Comparison of ENCODE assay signal across 33 cellular contexts in the genomic region with DNA sequence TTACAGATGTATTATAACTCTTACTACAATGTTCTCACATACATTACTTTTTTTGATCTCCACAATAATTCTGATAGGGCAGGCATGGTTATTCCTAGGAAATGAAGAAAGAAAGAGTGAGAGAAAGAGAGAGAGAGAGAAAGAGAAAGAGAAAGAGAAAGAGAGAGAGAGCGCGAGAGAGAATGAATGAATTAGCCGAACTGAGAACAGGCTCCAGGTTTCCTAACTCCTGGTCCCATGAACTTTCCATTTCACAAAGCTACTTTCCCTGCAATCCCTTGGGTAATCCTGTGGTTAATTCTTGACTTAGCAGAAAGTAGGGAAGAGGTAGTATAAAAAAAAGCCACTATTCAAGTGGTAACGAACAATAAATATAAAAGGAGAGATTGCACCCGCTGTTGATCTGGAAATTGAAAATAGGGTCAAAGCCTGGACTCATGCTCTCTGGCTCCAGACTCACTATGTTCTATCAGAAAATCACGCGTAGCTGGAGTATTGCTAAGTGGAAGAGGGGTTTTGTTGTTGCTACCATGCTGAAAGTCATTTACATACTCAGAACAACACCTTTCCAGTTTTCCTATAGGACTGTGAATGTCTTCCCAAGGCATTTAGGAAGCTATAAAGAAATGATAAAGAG.
"Had no signal": no experiment of that assay in that cellular context is flagged by ENCODE, and none has a peak within 500 bp of the region (broad histone marks: within the 10 kb centered on the region; RNA-seq: fewer than 3 reads in every experiment).

No MANE protein-coding gene starts in this region.

- H3K36me3 ChIP-seq: ascending aorta, cardiac muscle cell had no signal

- H3K4me1 ChIP-seq: ascending aorta had no signal

- DNase-seq: activated B cell treated with CpG ODN at 0.5 μM for 24 hours; activated CD4-positive, alpha-beta memory T cell treated with anti-CD3 and anti-CD28 coated beads for 36 hours; activated CD4-positive, alpha-beta T cell treated with anti-CD3 and anti-CD28 coated beads for 4 hours; activated CD4-positive, alpha-beta T cell treated with anti-CD3 and anti-CD28 coated beads, Interleukin-2, amount 10 ng/mL, durations not matched to agents 24 days and 14 days; activated CD4-positive, alpha-beta T cell treated with anti-CD3 and anti-CD28 coated beads, Interleukin-2, amount 50 U/mL, for 1 hour; activated CD4-positive, alpha-beta T cell treated with anti-CD3 and anti-CD28 coated beads, Interleukin-2, amount 50 U/mL, for 4 hours; activated CD4-positive, CD25-positive, alpha-beta regulatory T cell treated with anti-CD3 and anti-CD28 coated beads, Interleukin-2, amount 50 U/mL, for 72 hours; activated CD8-positive, alpha-beta memory T cell treated with anti-CD3 and anti-CD28 coated beads, Interleukin-2, amount 50 U/mL, for 4 hours; activated CD8-positive, alpha-beta T cell treated with anti-CD3 and anti-CD28 coated beads for 36 hours; activated effector memory CD4-positive, alpha-beta T cell treated with Interleukin-2 at 50 U/mL for 16 hours; activated gamma-delta T cell; activated naive CD4-positive, alpha-beta T cell treated with anti-CD3 and anti-CD28 coated beads, Interleukin-2, amount 10 ng/mL, durations not matched to agents 7 days and 5 days; activated naive CD4-positive, alpha-beta T cell treated with Interleukin-2 at 50 U/mL for 16 hours; activated naive CD8-positive, alpha-beta T cell treated with anti-CD3 and anti-CD28 coated beads, Interleukin-2, amount 10 ng/mL, durations not matched to agents 7 days and 5 days; activated naive CD8-positive, alpha-beta T cell treated with anti-CD3 and anti-CD28 coated beads, Interleukin-2, amount 50 U/mL, for 24 hours; activated T-cell treated with anti-CD3 and anti-CD28 coated beads for 4 hours; activated T-cell treated with anti-CD3 and anti-CD28 coated beads, Interleukin-2, amount 50 U/mL, for 1 hour; activated T-cell treated with anti-CD3 and anti-CD28 coated beads, Interleukin-2, amount 50 U/mL, for 4 hours; amygdala; anterior cingulate cortex; caudate nucleus; T-cell; T-helper 17 cell had no signal

- H3K27ac ChIP-seq: ascending aorta, cardiac muscle cell, VCaP had no signal

- H3K9me3 Mint-ChIP-seq: activated B cell treated with CpG ODN at 0.5 μM for 24 hours; activated CD4-positive, alpha-beta memory T cell treated with anti-CD3 and anti-CD28 coated beads for 36 hours; activated CD4-positive, alpha-beta T cell treated with anti-CD3 and anti-CD28 coated beads, Interleukin-2, amount 10 ng/mL, durations not matched to agents 24 days and 14 days; activated CD8-positive, alpha-beta T cell treated with anti-CD3 and anti-CD28 coated beads for 36 hours; activated naive CD4-positive, alpha-beta T cell treated with anti-CD3 and anti-CD28 coated beads, Interleukin-2, amount 10 ng/mL, durations not matched to agents 7 days and 5 days; activated naive CD4-positive, alpha-beta T cell treated with anti-CD3 and anti-CD28 coated beads, Interleukin-2, amount 50 U/mL, for 24 hours; activated naive CD8-positive, alpha-beta T cell treated with anti-CD3 and anti-CD28 coated beads, Interleukin-2, amount 10 ng/mL, durations not matched to agents 7 days and 5 days; activated naive CD8-positive, alpha-beta T cell treated with anti-CD3 and anti-CD28 coated beads, Interleukin-2, amount 50 U/mL, for 24 hours; activated T-cell treated with anti-CD3 and anti-CD28 coated beads, Interleukin-2, amount 50 U/mL, for 4 hours; activated T-helper 2 cell treated with anti-CD3 and anti-CD28 coated beads, Interferon-gamma antibody, Interleukin-2, Interleukin-4, amounts not matched to agents 10 μg/mL and 5 μg/mL and 100 μg/mL, durations not matched to agents 14 hours and 24 hours and 36 hours; brain; central memory CD8-positive, alpha-beta T cell; T-cell had no signal

- H3K9me3 ChIP-seq: ascending aorta had no signal

- H3K27me3 ChIP-seq: ascending aorta, cardiac muscle cell had no signal

- ATAC-seq: activated CD8-positive, alpha-beta T cell treated with anti-CD3 and anti-CD28 coated beads for 36 hours; activated naive CD8-positive, alpha-beta T cell treated with anti-CD3 and anti-CD28 coated beads, Interleukin-2, amount 50 U/mL, for 24 hours; activated T-cell treated with anti-CD3 and anti-CD28 coated beads, Interleukin-2, amount 50 U/mL, for 4 hours; T-cell; T-helper 17 cell had no signal

- H3K27me3 Mint-ChIP-seq: activated B cell treated with CpG ODN at 0.5 μM for 24 hours; activated CD4-positive, alpha-beta T cell treated with anti-CD3 and anti-CD28 coated beads, Interleukin-2, amount 10 ng/mL, durations not matched to agents 24 days and 14 days; activated naive CD4-positive, alpha-beta T cell treated with anti-CD3 and anti-CD28 coated beads, Interleukin-2, amount 10 ng/mL, durations not matched to agents 7 days and 5 days; activated naive CD8-positive, alpha-beta T cell; activated naive CD8-positive, alpha-beta T cell treated with anti-CD3 and anti-CD28 coated beads, Interleukin-2, amount 10 ng/mL, durations not matched to agents 7 days and 5 days had no signal

- H3K36me3 Mint-ChIP-seq: activated CD4-positive, alpha-beta memory T cell treated with anti-CD3 and anti-CD28 coated beads for 36 hours; activated naive CD4-positive, alpha-beta T cell treated with anti-CD3 and anti-CD28 coated beads, Interleukin-2, amount 10 ng/mL, durations not matched to agents 7 days and 5 days; activated naive CD4-positive, alpha-beta T cell treated with anti-CD3 and anti-CD28 coated beads, Interleukin-2, amount 50 U/mL, for 24 hours; activated naive CD8-positive, alpha-beta T cell; activated naive CD8-positive, alpha-beta T cell treated with anti-CD3 and anti-CD28 coated beads, Interleukin-2, amount 10 ng/mL, durations not matched to agents 7 days and 5 days; brain; T-cell had no signal

- H3K27ac Mint-ChIP-seq: activated B cell treated with CpG ODN at 0.5 μM for 24 hours; activated CD4-positive, alpha-beta memory T cell treated with anti-CD3 and anti-CD28 coated beads for 36 hours; activated CD4-positive, alpha-beta T cell treated with anti-CD3 and anti-CD28 coated beads, Interleukin-2, amount 10 ng/mL, durations not matched to agents 24 days and 14 days; activated CD8-positive, alpha-beta T cell treated with anti-CD3 and anti-CD28 coated beads for 36 hours; activated naive CD4-positive, alpha-beta T cell treated with anti-CD3 and anti-CD28 coated beads, Interleukin-2, amount 10 ng/mL, durations not matched to agents 7 days and 5 days; activated naive CD4-positive, alpha-beta T cell treated with anti-CD3 and anti-CD28 coated beads, Interleukin-2, amount 50 U/mL, for 24 hours; activated naive CD8-positive, alpha-beta T cell; activated naive CD8-positive, alpha-beta T cell treated with anti-CD3 and anti-CD28 coated beads, Interleukin-2, amount 10 ng/mL, durations not matched to agents 7 days and 5 days; activated naive CD8-positive, alpha-beta T cell treated with anti-CD3 and anti-CD28 coated beads, Interleukin-2, amount 50 U/mL, for 24 hours; activated T-helper 2 cell treated with anti-CD3 and anti-CD28 coated beads, Interferon-gamma antibody, Interleukin-2, Interleukin-4, amounts not matched to agents 10 μg/mL and 5 μg/mL and 100 μg/mL, durations not matched to agents 14 hours and 24 hours and 36 hours; brain; T-cell; T-helper 17 cell had no signal

- FAIRE-seq: bronchial epithelial cell, TTC549 had no signal

- H3K4me3 ChIP-seq: ascending aorta, cardiac muscle cell had no signal

- H3K4me3 Mint-ChIP-seq: activated B cell treated with CpG ODN at 0.5 μM for 24 hours; activated CD4-positive, alpha-beta memory T cell treated with anti-CD3 and anti-CD28 coated beads for 36 hours; activated CD4-positive, alpha-beta T cell treated with anti-CD3 and anti-CD28 coated beads, Interleukin-2, amount 10 ng/mL, durations not matched to agents 24 days and 14 days; activated CD8-positive, alpha-beta T cell treated with anti-CD3 and anti-CD28 coated beads for 36 hours; activated naive CD4-positive, alpha-beta T cell treated with anti-CD3 and anti-CD28 coated beads, Interleukin-2, amount 10 ng/mL, durations not matched to agents 7 days and 5 days; activated naive CD4-positive, alpha-beta T cell treated with anti-CD3 and anti-CD28 coated beads, Interleukin-2, amount 50 U/mL, for 24 hours; activated naive CD8-positive, alpha-beta T cell; activated naive CD8-positive, alpha-beta T cell treated with anti-CD3 and anti-CD28 coated beads, Interleukin-2, amount 10 ng/mL, durations not matched to agents 7 days and 5 days; activated naive CD8-positive, alpha-beta T cell treated with anti-CD3 and anti-CD28 coated beads, Interleukin-2, amount 50 U/mL, for 24 hours; activated T-cell treated with anti-CD3 and anti-CD28 coated beads, Interleukin-2, amount 50 U/mL, for 4 hours; brain; central memory CD8-positive, alpha-beta T cell; T-cell; T-helper 17 cell had no signal

- H3K4me1 Mint-ChIP-seq: activated B cell treated with CpG ODN at 0.5 μM for 24 hours; activated naive CD4-positive, alpha-beta T cell treated with anti-CD3 and anti-CD28 coated beads, Interleukin-2, amount 10 ng/mL, durations not matched to agents 7 days and 5 days; activated naive CD8-positive, alpha-beta T cell treated with anti-CD3 and anti-CD28 coated beads, Interleukin-2, amount 10 ng/mL, durations not matched to agents 7 days and 5 days; brain; central memory CD8-positive, alpha-beta T cell; T-cell had no signal
